ENCODE assay signal across 7 cellular contexts in genomic region chr17:21350495-21350894, GRCh38. TPM values are rescaled to one million over a fixed set of nuclear protein-coding genes. Genes with fewer than 3 reads are reported as not detected.
"Had no signal": no experiment of that assay in that cellular context is flagged by ENCODE, and none has a peak within 500 bp of the region (broad histone marks: within the 10 kb centered on the region; RNA-seq: fewer than 3 reads in every experiment).

No MANE protein-coding gene starts in this region.

RNA-seq across cellular contexts. Expression of gene KCNJ12, which starts 25.7 kb away (rescaled TPM):
- total RNA-seq: activated CD4-positive, alpha-beta T cell treated with anti-CD3 and anti-CD28 coated beads, Interleukin-2, amount 10 ng/mL, durations not matched to agents 24 days and 14 days; activated CD8-positive, alpha-beta memory T cell treated with anti-CD3 and anti-CD28 coated beads for 36 hours; activated CD8-positive, alpha-beta T cell treated with anti-CD3 and anti-CD28 coated beads for 36 hours; activated naive CD8-positive, alpha-beta T cell treated with anti-CD3 and anti-CD28 coated beads for 36 hours; activated T-cell treated with anti-CD3 and anti-CD28 coated beads, Interleukin-2, amount 50 U/mL, for 72 hours; RPMI7951; SJSA1 had no signal
